ENCODE assay signal across 37 cellular contexts in the genomic region with DNA sequence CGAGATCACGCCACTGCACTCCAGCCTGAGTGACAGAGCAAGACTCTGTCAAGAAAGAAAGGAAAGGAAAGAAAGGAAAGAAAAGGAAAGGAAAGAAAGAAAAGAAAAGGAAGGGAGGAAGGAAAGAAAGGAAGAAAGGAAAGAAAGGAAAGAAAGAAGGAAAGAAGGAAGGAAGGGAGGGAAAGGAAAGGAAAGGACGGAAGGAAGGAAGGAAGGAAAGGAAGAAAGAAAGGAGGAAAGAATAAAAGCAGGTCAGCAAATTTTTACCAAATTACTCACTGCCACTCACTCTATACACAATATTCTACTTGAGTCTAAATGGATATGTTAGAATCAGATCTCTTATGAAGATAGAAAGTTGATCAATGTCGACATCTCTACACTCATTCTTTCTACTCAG. TPM values are rescaled to one million over a fixed set of nuclear protein-coding genes. Genes with fewer than 3 reads are reported as not detected.
"Had no signal": no experiment of that assay in that cellular context is flagged by ENCODE, and none has a peak within 500 bp of the region (broad histone marks: within the 10 kb centered on the region; RNA-seq: fewer than 3 reads in every experiment).

No MANE protein-coding gene starts in this region.

- H3K4me3 ChIP-seq: adrenal gland, body of pancreas, breast epithelium, MG63, Peyer's patch, SJSA1 had no signal

- H3K27me3 Mint-ChIP-seq: activated B cell treated with CpG ODN at 0.5 μM for 24 hours; activated CD8-positive, alpha-beta T cell treated with anti-CD3 and anti-CD28 coated beads for 36 hours; activated naive CD8-positive, alpha-beta T cell treated with anti-CD3 and anti-CD28 coated beads for 36 hours; activated T-helper 17 cell treated with anti-CD3 and anti-CD28 coated beads, Interleukin-2, amount 50 U/mL, for 72 hours had no signal

- FAIRE-seq: astrocyte had no signal

- H3K27ac ChIP-seq: adrenal gland, body of pancreas, breast epithelium, Peyer's patch, SJSA1, VCaP had no signal

- H3K9me3 Mint-ChIP-seq: activated B cell treated with CpG ODN at 0.5 μM for 24 hours; activated CD8-positive, alpha-beta T cell treated with anti-CD3 and anti-CD28 coated beads for 36 hours; activated naive CD8-positive, alpha-beta T cell treated with anti-CD3 and anti-CD28 coated beads for 36 hours; activated T-cell treated with anti-CD3 and anti-CD28 coated beads, Interleukin-2, amount 50 U/mL, for 72 hours; activated T-helper 17 cell treated with anti-CD3 and anti-CD28 coated beads, Interleukin-2, amount 50 U/mL, for 72 hours; T-helper 1 cell treated with Interleukin-12 subunit alpha and Interleukin-12 subunit beta and Interleukin-4 antibody, amounts not matched to agents 30 μg/mL and 1 μg/mL, for 36 hours had no signal

- H3K36me3 ChIP-seq: adrenal gland, breast epithelium, Peyer's patch had no signal

- H3K4me1 Mint-ChIP-seq: activated B cell treated with CpG ODN at 0.5 μM for 24 hours; activated naive CD8-positive, alpha-beta T cell treated with anti-CD3 and anti-CD28 coated beads for 36 hours; activated T-helper 17 cell treated with anti-CD3 and anti-CD28 coated beads, Interleukin-2, amount 50 U/mL, for 72 hours had no signal

- DNase-seq: activated B cell treated with CpG ODN at 0.5 μM for 24 hours; activated CD4-positive, alpha-beta T cell treated with anti-CD3 and anti-CD28 coated beads for 48 hours; activated CD4-positive, alpha-beta T cell treated with anti-CD3 and anti-CD28 coated beads, Interleukin-2, amount 50 U/mL, for 4 hours; activated CD4-positive, CD25-positive, alpha-beta regulatory T cell treated with anti-CD3 and anti-CD28 coated beads, Interleukin-2, amount 50 U/mL, for 72 hours; activated CD8-positive, alpha-beta T cell treated with anti-CD3 and anti-CD28 coated beads for 36 hours; activated effector memory CD4-positive, alpha-beta T cell treated with anti-CD3 and anti-CD28 coated beads, Interleukin-2, amount 50 U/mL, for 16 hours; activated naive CD4-positive, alpha-beta T cell; activated naive CD4-positive, alpha-beta T cell treated with anti-CD3 and anti-CD28 coated beads, Interleukin-2, amount 50 U/mL, for 16 hours; activated naive CD8-positive, alpha-beta T cell treated with anti-CD3 and anti-CD28 coated beads for 36 hours; activated T-cell treated with anti-CD3 and anti-CD28 coated beads, Interleukin-2, amount 50 U/mL, for 1 hour; activated T-cell treated with anti-CD3 and anti-CD28 coated beads, Interleukin-2, amount 50 U/mL, for 72 hours; adrenal gland; body of pancreas; cerebellar nuclear complex; Kasumi-1; MG63; NCI-H1048; NCI-H1105 treated with DMSO at 0.1 percent for 48 hours; NCI-H1436 treated with DMSO at 0.1 percent for 48 hours; NCI-H1694 treated with DMSO at 0.1 percent for 48 hours; NCI-H2029; NCI-H510A; NCI-H526; NCI-H748 treated with DMSO at 0.1 percent for 48 hours; NK-92 treated with Interleukin-12 subunit alpha and Interleukin-12 subunit beta, amount 100 ng/mL, for 24 hours; PC-3; Peyer's patch; RPMI8226; SHP77 treated with DMSO at 0.1 percent for 48 hours; SK-N-SH; T-helper 9 cell had no signal

- ATAC-seq: activated CD8-positive, alpha-beta T cell treated with anti-CD3 and anti-CD28 coated beads for 36 hours; activated T-cell treated with anti-CD3 and anti-CD28 coated beads, Interleukin-2, amount 50 U/mL, for 72 hours; activated T-helper 17 cell treated with anti-CD3 and anti-CD28 coated beads, Interleukin-2, amount 50 U/mL, for 72 hours; body of pancreas; PC-3 had no signal

- H3K9me2 ChIP-seq: SK-N-SH had no signal

- H3K4me3 Mint-ChIP-seq: activated B cell treated with CpG ODN at 0.5 μM for 24 hours; activated CD8-positive, alpha-beta T cell treated with anti-CD3 and anti-CD28 coated beads for 36 hours; activated naive CD8-positive, alpha-beta T cell treated with anti-CD3 and anti-CD28 coated beads for 36 hours; activated T-cell treated with anti-CD3 and anti-CD28 coated beads, Interleukin-2, amount 50 U/mL, for 72 hours; activated T-helper 17 cell treated with anti-CD3 and anti-CD28 coated beads, Interleukin-2, amount 50 U/mL, for 72 hours; T-helper 1 cell treated with Interleukin-12 subunit alpha and Interleukin-12 subunit beta and Interleukin-4 antibody, amounts not matched to agents 30 μg/mL and 1 μg/mL, for 36 hours had no signal

- H3K27ac Mint-ChIP-seq: activated B cell treated with CpG ODN at 0.5 μM for 24 hours; activated CD8-positive, alpha-beta T cell treated with anti-CD3 and anti-CD28 coated beads for 36 hours; activated naive CD8-positive, alpha-beta T cell treated with anti-CD3 and anti-CD28 coated beads for 36 hours; activated T-cell treated with anti-CD3 and anti-CD28 coated beads, Interleukin-2, amount 50 U/mL, for 72 hours; activated T-helper 17 cell treated with anti-CD3 and anti-CD28 coated beads, Interleukin-2, amount 50 U/mL, for 72 hours; T-helper 1 cell treated with Interleukin-12 subunit alpha and Interleukin-12 subunit beta and Interleukin-4 antibody, amounts not matched to agents 30 μg/mL and 1 μg/mL, for 36 hours had no signal

- H3K9me3 ChIP-seq: adrenal gland, body of pancreas, breast epithelium, MG63, Peyer's patch, SJSA1, SK-N-SH had no signal

- H3K4me2 ChIP-seq: SK-N-SH had no signal

- H3K27me3 ChIP-seq: adrenal gland, body of pancreas, breast epithelium, MG63, Peyer's patch, SJSA1 had no signal

- H3K9ac ChIP-seq: SK-N-SH had no signal

- H3K4me1 ChIP-seq: adrenal gland, body of pancreas, breast epithelium, Peyer's patch, SJSA1 had no signal

RNA-seq across cellular contexts. Expression of a gene that starts 49.8 kb away (rescaled TPM):
- total RNA-seq: activated CD8-positive, alpha-beta T cell treated with anti-CD3 and anti-CD28 coated beads for 36 hours; activated naive CD8-positive, alpha-beta T cell treated with anti-CD3 and anti-CD28 coated beads for 36 hours; activated T-cell treated with anti-CD3 and anti-CD28 coated beads, Interleukin-2, amount 50 U/mL, for 72 hours; activated T-helper 17 cell treated with anti-CD3 and anti-CD28 coated beads, Interleukin-2, amount 50 U/mL, for 72 hours had no signal
